ENCODE assay signal across 7 cellular contexts in the genomic region with DNA sequence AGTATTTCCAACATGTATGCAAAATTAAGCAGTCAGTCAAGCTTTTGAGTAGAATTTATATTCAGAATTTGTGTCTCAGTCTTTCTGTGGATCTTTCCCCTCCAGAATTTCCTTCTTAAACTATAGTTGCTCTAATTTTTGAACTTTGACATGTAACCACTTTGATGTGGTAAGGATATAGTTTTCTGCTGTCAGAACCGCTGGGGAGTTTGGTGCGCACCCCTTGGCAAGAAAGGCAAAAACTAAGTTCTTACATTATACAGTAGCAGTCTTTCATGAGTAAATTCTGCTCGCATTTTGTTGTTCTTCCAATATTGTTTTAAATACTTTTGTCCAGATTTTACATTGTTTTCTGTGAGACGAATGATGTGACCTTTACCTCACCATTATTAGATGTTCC.
"Had no signal": no experiment of that assay in that cellular context is flagged by ENCODE, and none has a peak within 500 bp of the region (broad histone marks: within the 10 kb centered on the region; RNA-seq: fewer than 3 reads in every experiment).

No MANE protein-coding gene starts in this region.

- H3K4me2 ChIP-seq: GM23338 had no signal

- H3K4me3 ChIP-seq: GM23338, K562 had no signal

- ATAC-seq: GM23338, K562 had no signal

- H2AFZ ChIP-seq: GM23338 had no signal

- H3K4me3 Mint-ChIP-seq: GM23338, H9, IgD-negative memory B cell had no signal

- H3K27ac Mint-ChIP-seq: GM23338, H9, IgD-negative memory B cell had no signal

- H3K27me3 Mint-ChIP-seq: IgD-negative memory B cell had no signal

- DNase-seq: H9, HCEC 1CT, Kasumi-1, KG1 had no signal
